In the genomic region with DNA sequence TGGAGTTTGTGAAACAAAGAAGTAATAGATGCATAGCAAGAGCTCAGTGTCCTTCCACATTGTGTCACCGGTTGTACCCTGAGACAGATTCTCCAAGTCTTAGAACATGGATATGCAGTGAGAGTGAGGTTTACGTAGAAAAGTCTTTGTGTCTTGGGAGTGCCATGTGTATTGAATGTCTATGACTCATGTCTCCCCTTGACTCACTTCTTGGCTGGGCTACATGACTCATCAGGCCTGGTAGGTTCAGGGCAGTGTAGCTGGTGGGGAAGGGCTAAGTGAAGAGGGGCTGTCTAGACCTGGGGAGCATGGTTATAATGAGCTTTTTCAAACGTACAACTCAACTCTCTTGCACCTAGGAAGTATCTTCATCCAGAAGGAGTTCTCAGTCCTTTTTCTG, we compare ENCODE assay signal across 1 cellular context.
A peak's percentile ranks its signal among the peaks of the same experiment; 100 is the strongest.
TF ChIP-seq lines count a peak whose summit lies in the region.

No MANE protein-coding gene starts in this region.

TF ChIP-seq in HepG2, 621 proteins besides CTCF, POLR2A, EP300 and RAD21 (continued from another document):
- TF ChIP-seq DZIP1 (CRISPR knock-in tag; IDR thresholded peaks at IDR 0.05) = no peak
- peak; percentile 13; the same call in 1 of the 2 replicates for TF ChIP-seq ZNF724P (CRISPR knock-in tag; IDR thresholded peaks at IDR 0.05; ENCODE audit: borderline replicate concordance)
- TF ChIP-seq PTBP1 (IDR thresholded peaks at IDR 0.05; ENCODE audit: low read depth, low read length, poor library complexity, severe bottlenecking) = no peak
- no peak for TF ChIP-seq NFE2L1 (CRISPR knock-in tag; IDR thresholded peaks at IDR 0.05; ENCODE audit: borderline replicate concordance)
- TF ChIP-seq SOX5 (CRISPR knock-in tag; IDR thresholded peaks at IDR 0.05; ENCODE audit: borderline replicate concordance) = peak; percentile 15; the same call in 1 of the 2 replicates
- TF ChIP-seq AHDC1 (CRISPR knock-in tag; IDR thresholded peaks at IDR 0.05; ENCODE audit: borderline replicate concordance) = 0 out of 2 replicates have a peak, but pooled peaks have one; percentile 4
- no peak for TF ChIP-seq CENPX (CRISPR knock-in tag; IDR thresholded peaks at IDR 0.05)
- TF ChIP-seq JUNB (CRISPR knock-in tag; IDR thresholded peaks at IDR 0.05; ENCODE audit: borderline replicate concordance) = peak; percentile 81; the same call in 1 of the 2 replicates
- TF ChIP-seq FOSL1 (CRISPR knock-in tag; IDR thresholded peaks at IDR 0.05; ENCODE audit: borderline replicate concordance) = peak; percentile 89
- TF ChIP-seq ARID5B (CRISPR knock-in tag; IDR thresholded peaks at IDR 0.05) = peak; percentile 63; the same call in 1 of the 2 replicates
- TF ChIP-seq ZNF20 (CRISPR knock-in tag; IDR thresholded peaks at IDR 0.05) = no peak
- TF ChIP-seq ZNF597 (CRISPR knock-in tag; IDR thresholded peaks at IDR 0.05) = no peak
- TF ChIP-seq NR3C1 (CRISPR knock-in tag; IDR thresholded peaks at IDR 0.05) = no peak
- peak; percentile 99 for TF ChIP-seq FOSL2 (CRISPR knock-in tag; IDR thresholded peaks at IDR 0.05)
- TF ChIP-seq TGIF2 (CRISPR knock-in tag; IDR thresholded peaks at IDR 0.05) = no peak
- 0 out of 2 replicates have a peak, but pooled peaks have one; percentile 25 for TF ChIP-seq RARA (CRISPR knock-in tag; IDR thresholded peaks at IDR 0.05)
- no peak for TF ChIP-seq ATF1 (CRISPR knock-in tag; IDR thresholded peaks at IDR 0.05)
- no peak for TF ChIP-seq ZNF263 (CRISPR knock-in tag; IDR thresholded peaks at IDR 0.05)
- TF ChIP-seq ZNF644 (CRISPR knock-in tag; IDR thresholded peaks at IDR 0.05; ENCODE audit: low read depth) = peak; percentile 86
- TF ChIP-seq TBP (CRISPR knock-in tag; IDR thresholded peaks at IDR 0.05) = no peak
- TF ChIP-seq FOXA1 (IDR thresholded peaks at IDR 0.05) = no peak
- TF ChIP-seq FOXA1 (CRISPR knock-in tag; IDR thresholded peaks at IDR 0.05) = 0 out of 2 replicates have a peak, but pooled peaks have one; percentile 15
- TF ChIP-seq AKAP8 (CRISPR knock-in tag; IDR thresholded peaks at IDR 0.05) = no peak
- peak; percentile 44; the same call in 1 of the 2 replicates for TF ChIP-seq RXRB (CRISPR knock-in tag; IDR thresholded peaks at IDR 0.05; ENCODE audit: borderline replicate concordance)
- TF ChIP-seq MXI1 (IDR thresholded peaks at IDR 0.05; ENCODE audit: borderline replicate concordance, low read depth, low read length) = peak; percentile 55; the same call in 1 of the 3 replicates
- TF ChIP-seq SOX13 (IDR thresholded peaks at IDR 0.05) = no peak
- TF ChIP-seq SOX13 (CRISPR knock-in tag; conservative IDR thresholded peaks at IDR 0.05 in 1 of 2, IDR thresholded peaks at IDR 0.05 in 1 of 2) = 0 out of 4 replicates have a peak, but pooled peaks of 1 of the 2 experiments have one; percentile 5
- TF ChIP-seq FOXA3 (CRISPR knock-in tag; IDR thresholded peaks at IDR 0.05) = peak; percentile 63
- TF ChIP-seq TAF1 (CRISPR knock-in tag; IDR thresholded peaks at IDR 0.05) = peak; percentile 6; the same call in 1 of the 2 replicates
- TF ChIP-seq ZNF292 (CRISPR knock-in tag; IDR thresholded peaks at IDR 0.05; ENCODE audit: borderline replicate concordance, low read depth) = no peak
- TF ChIP-seq ZNF329 (CRISPR knock-in tag; IDR thresholded peaks at IDR 0.05; ENCODE audit: low read depth) = peak; percentile 52; the same call in 1 of the 2 replicates
- no peak for TF ChIP-seq REXO4 (CRISPR knock-in tag; IDR thresholded peaks at IDR 0.05; ENCODE audit: borderline replicate concordance)
- TF ChIP-seq NCOA5 (CRISPR knock-in tag; IDR thresholded peaks at IDR 0.05) = no peak
- TF ChIP-seq DPF2 (CRISPR knock-in tag; IDR thresholded peaks at IDR 0.05; ENCODE audit: borderline replicate concordance, low read depth) = 0 out of 2 replicates have a peak, but pooled peaks have one; percentile 31
- TF ChIP-seq HOXA5 (CRISPR knock-in tag; IDR thresholded peaks at IDR 0.05) = 0 out of 2 replicates have a peak, but pooled peaks have one; percentile 46
- no peak for TF ChIP-seq KDM1A (CRISPR knock-in tag; IDR thresholded peaks at IDR 0.05)
- TF ChIP-seq ZNF776 (CRISPR knock-in tag; IDR thresholded peaks at IDR 0.05) = no peak
- no peak for TF ChIP-seq SRSF4 (IDR thresholded peaks at IDR 0.05; ENCODE audit: low read depth, low read length, poor library complexity, severe bottlenecking)
- peak; percentile 95 for TF ChIP-seq JUND (CRISPR knock-in tag; IDR thresholded peaks at IDR 0.05)
- TF ChIP-seq, protein P1, sequence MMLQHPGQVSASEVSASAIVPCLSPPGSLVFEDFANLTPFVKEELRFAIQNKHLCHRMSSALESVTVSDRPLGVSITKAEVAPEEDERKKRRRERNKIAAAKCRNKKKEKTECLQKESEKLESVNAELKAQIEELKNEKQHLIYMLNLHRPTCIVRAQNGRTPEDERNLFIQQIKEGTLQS (CRISPR knock-in tag; IDR thresholded peaks at IDR 0.05) = peak; percentile 92
- TF ChIP-seq, protein P2, sequence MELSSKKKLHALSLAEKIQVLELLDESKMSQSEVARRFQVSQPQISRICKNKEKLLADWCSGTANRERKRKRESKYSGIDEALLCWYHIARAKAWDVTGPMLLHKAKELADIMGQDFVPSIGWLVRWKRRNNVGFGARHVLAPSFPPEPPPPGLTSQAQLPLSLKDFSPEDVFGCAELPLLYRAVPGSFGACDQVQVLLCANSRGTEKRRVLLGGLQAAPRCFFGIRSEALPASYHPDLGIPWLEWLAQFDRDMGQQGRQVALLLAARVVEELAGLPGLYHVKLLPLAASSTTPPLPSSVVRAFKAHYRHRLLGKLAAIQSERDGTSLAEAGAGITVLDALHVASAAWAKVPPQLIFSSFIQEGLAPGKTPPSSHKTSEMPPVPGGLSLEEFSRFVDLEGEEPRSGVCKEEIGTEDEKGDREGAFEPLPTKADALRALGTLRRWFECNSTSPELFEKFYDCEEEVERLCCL (CRISPR knock-in tag; IDR thresholded peaks at IDR 0.05; ENCODE audit: borderline replicate concordance) = no peak
- TF ChIP-seq MYPOP (CRISPR knock-in tag; IDR thresholded peaks at IDR 0.05) = 0 out of 2 replicates have a peak, but pooled peaks have one; percentile 35
- no peak for TF ChIP-seq ZNF670 (CRISPR knock-in tag; IDR thresholded peaks at IDR 0.05; ENCODE audit: borderline replicate concordance)
- TF ChIP-seq FOXP4 (CRISPR knock-in tag; IDR thresholded peaks at IDR 0.05) = peak; percentile 29; the same call in 1 of the 2 replicates
- TF ChIP-seq ZFX (CRISPR knock-in tag; IDR thresholded peaks at IDR 0.05; ENCODE audit: low read depth) = peak; percentile 28
TF ChIP-seq in HepG2: peak in this region for 31.
